1 cellular context compared by ENCODE assay signal in the genomic region with DNA sequence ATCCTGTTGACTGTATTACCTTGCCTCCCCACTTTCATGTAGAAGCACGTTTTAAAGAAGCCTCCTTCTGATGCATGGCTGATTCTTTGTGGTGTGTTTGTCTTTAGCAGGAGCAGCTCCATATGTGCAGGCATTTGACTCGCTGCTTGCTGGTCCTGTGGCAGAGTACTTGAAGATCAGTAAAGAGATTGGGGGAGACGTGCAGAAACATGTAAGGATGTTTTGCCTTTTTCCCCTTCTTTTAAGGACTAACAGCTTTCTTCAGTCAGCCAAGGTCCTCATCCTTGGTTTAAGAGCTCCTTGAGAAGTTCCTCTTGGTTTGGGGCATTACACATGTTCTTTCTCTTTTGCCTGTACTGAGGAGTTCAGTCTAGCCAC.
TF ChIP-seq lines count a peak whose summit lies in the region.

No MANE protein-coding gene starts in this region.

TF ChIP-seq in K562, 482 proteins besides CTCF, POLR2A, EP300 and RAD21 (continued from another document):
- TF ChIP-seq CTCFL (IDR thresholded peaks at IDR 0.05; ENCODE audit: borderline replicate concordance, insufficient read depth, low read depth, low read length, poor library complexity, severe bottlenecking) (no peak), NFXL1 (CRISPR knock-in tag; IDR thresholded peaks at IDR 0.05) (peak; percentile 83; the same call in 1 of the 2 replicates)
